Comparison of ENCODE assay signal across 10 cellular contexts in the genomic region with DNA sequence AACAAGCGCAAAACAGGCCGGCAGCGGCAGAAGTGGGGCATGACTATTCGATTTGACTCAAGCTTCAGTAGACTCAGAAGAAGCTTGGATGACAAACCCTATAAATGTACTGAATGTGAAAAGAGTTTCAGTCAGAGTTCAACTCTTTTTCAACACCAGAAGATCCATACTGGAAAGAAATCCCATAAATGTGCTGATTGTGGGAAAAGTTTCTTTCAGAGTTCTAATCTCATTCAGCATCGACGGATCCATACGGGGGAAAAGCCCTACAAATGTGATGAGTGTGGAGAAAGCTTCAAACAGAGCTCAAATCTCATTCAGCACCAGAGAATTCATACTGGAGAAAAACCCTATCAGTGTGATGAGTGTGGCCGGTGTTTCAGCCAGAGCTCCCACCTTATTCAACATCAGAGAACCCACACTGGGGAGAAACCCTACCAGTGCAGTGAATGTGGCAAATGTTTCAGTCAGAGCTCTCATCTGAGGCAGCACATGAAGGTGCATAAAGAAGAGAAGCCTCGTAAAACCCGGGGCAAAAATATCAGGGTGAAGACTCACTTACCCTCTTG. TPM values are rescaled to one million over a fixed set of nuclear protein-coding genes. Genes with fewer than 3 reads are reported as not detected.
"Had no signal": no experiment of that assay in that cellular context is flagged by ENCODE, and none has a peak within 500 bp of the region (broad histone marks: within the 10 kb centered on the region; RNA-seq: fewer than 3 reads in every experiment).

No MANE protein-coding gene starts in this region.

- H3K36me3 ChIP-seq: ovary, thoracic aorta had no signal

- H3K4me3 Mint-ChIP-seq: activated CD8-positive, alpha-beta T cell treated with anti-CD3 and anti-CD28 coated beads, Interleukin-2, amount 10 ng/mL, durations not matched to agents 7 days and 5 days had no signal

- H3K27me3 Mint-ChIP-seq: activated naive CD8-positive, alpha-beta T cell treated with anti-CD3 and anti-CD28 coated beads, Interleukin-2, amount 10 ng/mL, durations not matched to agents 7 days and 5 days; stimulated activated naive CD8-positive, alpha-beta T cell treated with anti-CD3 and anti-CD28 coated beads, Interleukin-15, amount 100 ng/mL, for 72 hours had no signal

- ATAC-seq: activated CD8-positive, alpha-beta T cell treated with anti-CD3 and anti-CD28 coated beads, Interleukin-2, amount 10 ng/mL, durations not matched to agents 7 days and 5 days; heart left ventricle; stimulated activated naive CD8-positive, alpha-beta T cell treated with anti-CD3 and anti-CD28 coated beads, Interleukin-15, amount 100 ng/mL, for 72 hours had no signal

- H3K27me3 ChIP-seq: heart left ventricle, ovary had no signal

- H3K27ac Mint-ChIP-seq: activated CD8-positive, alpha-beta T cell treated with anti-CD3 and anti-CD28 coated beads, Interleukin-2, amount 10 ng/mL, durations not matched to agents 7 days and 5 days; activated naive CD8-positive, alpha-beta T cell treated with anti-CD3 and anti-CD28 coated beads, Interleukin-2, amount 10 ng/mL, durations not matched to agents 7 days and 5 days; stimulated activated naive CD8-positive, alpha-beta T cell treated with anti-CD3 and anti-CD28 coated beads, Interleukin-15, amount 100 ng/mL, for 72 hours had no signal

- DNase-seq: activated CD8-positive, alpha-beta T cell treated with anti-CD3 and anti-CD28 coated beads, Interleukin-2, amount 10 ng/mL, durations not matched to agents 7 days and 5 days; activated gamma-delta T cell; activated naive CD8-positive, alpha-beta T cell treated with anti-CD3 and anti-CD28 coated beads, Interleukin-2, amount 10 ng/mL, durations not matched to agents 7 days and 5 days; anterior cingulate cortex; heart left ventricle; mammary epithelial cell; ovary; stimulated activated CD4-positive, alpha-beta T cell treated with anti-CD3 and anti-CD28 coated beads, Interleukin-2, amount 100 ng/mL, for 48 hours; stimulated activated naive CD8-positive, alpha-beta T cell treated with anti-CD3 and anti-CD28 coated beads, Interleukin-15, amount 100 ng/mL, for 72 hours had no signal

- H3K4me3 ChIP-seq: heart left ventricle, ovary, thoracic aorta had no signal

- H3K9me3 ChIP-seq: ovary, thoracic aorta had no signal

- H3K27ac ChIP-seq: ovary, thoracic aorta had no signal

RNA-seq across cellular contexts. Expression of a gene that starts 24.9 kb away (rescaled TPM):
- total RNA-seq: activated CD8-positive, alpha-beta T cell treated with anti-CD3 and anti-CD28 coated beads, Interleukin-2, amount 10 ng/mL, durations not matched to agents 7 days and 5 days had no signal
